In the genomic region with DNA sequence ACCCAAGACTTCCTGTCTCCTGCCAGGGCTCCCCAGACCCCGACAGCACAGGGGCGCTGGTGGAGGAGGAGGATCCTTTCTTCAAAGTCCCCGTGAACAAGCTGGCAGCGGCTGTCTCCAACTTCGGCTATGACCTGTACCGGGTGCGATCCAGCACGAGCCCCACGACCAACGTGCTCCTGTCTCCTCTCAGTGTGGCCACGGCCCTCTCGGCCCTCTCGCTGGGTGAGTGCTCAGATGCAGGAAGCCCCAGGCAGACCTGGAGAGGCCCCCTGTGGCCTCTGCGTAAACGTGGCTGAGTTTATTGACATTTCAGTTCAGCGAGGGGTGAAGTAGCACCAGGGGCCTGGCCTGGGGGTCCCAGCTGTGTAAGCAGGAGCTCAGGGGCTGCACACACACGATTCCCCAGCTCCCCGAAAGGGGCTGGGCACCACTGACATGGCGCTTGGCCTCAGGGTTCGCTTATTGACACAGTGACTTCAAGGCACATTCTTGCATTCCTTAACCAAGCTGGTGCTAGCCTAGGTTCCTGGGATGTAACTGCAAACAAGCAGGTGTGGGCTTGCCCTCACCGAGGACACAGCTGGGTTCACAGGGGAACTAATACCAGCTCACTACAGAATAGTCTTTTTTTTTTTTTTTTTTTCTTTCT, we compare ENCODE assay signal across 8 cellular contexts. TPM values are rescaled to one million over a fixed set of nuclear protein-coding genes. Genes with fewer than 3 reads are reported as not detected.
DNase-seq lines count a peak whose midpoint lies in the region; ATAC-seq and TF ChIP-seq lines count a peak whose summit lies in the region.

No MANE protein-coding gene starts in this region.

- H3K4me2 ChIP-seq in PC-3 (ENCODE audit: low read length): no peak overlapping the region

- H3K4me1 ChIP-seq in PC-3 (ENCODE audit: insufficient read depth, low read length): no peaks in the 10 kb centered on the region
- H3K4me1 ChIP-seq in gastrocnemius medialis: peaks cover 51 to 61% of the 10 kb centered on the region in 2 donors
- peaks cover 0 to 18% (median 11%) of the 10 kb centered on the region in 4 donors for H3K4me1 ChIP-seq in tibial artery

- H3K9me2 ChIP-seq in PC-3 (replicated peaks; ENCODE audit: low read length): no peaks in the 10 kb centered on the region

- intact Hi-C loops in PC-3 (cut with micrococcal nuclease): no loop called here
- intact Hi-C loops in gastrocnemius medialis (cut with DNase I; ENCODE audit: low total_unique reads): no loop called here
- intact Hi-C loops in tibial artery (cut with DNase I; ENCODE audit: low total_unique reads): no loop called here

- H3K9me3 ChIP-seq in PC-3 (ENCODE audit: low read length) (no peaks in the 10 kb centered on the region), gastrocnemius medialis (no peaks in the 10 kb centered on the region), tibial artery (no peaks in the 10 kb centered on the region)

- no peak overlapping the region for H3K9ac ChIP-seq in PC-3 (ENCODE audit: low read length)

- H4K20me1 ChIP-seq in PC-3 (ENCODE audit: low read length): no peaks in the 10 kb centered on the region

- in situ Hi-C loops in gastrocnemius medialis (cut with MboI; ENCODE audit: low sequenced_read_pairs in 4 of 4): loop anchor here in 1 of 4 donors (10.0 kb wide), 1 partner anchor 45 kb away; a partner anchor contains a TSS

- CTCF ChIA-PET in HEK293T (lab: Yijun Ruan, JAX): interaction anchor here (1.1 kb wide), 1 partner anchor 55 kb away, joined by 3 read pairs; no protein-coding TSS in a partner anchor
- CTCF ChIA-PET in PC-3 (lab: Charles Lee): no interaction called here

- H3K36me3 ChIP-seq in PC-3 (ENCODE audit: low read depth, low read length) (no peaks in the 10 kb centered on the region), gastrocnemius medialis (peaks cover 0 to 33% of the 10 kb centered on the region in 2 donors), tibial artery (peaks cover 0 to 6% (median 0%) of the 10 kb centered on the region in 3 donors)

- TF ChIP-seq POLR2A in gastrocnemius medialis (IDR thresholded peaks at IDR 0.05): no peak

- H2AFZ ChIP-seq in PC-3 (ENCODE audit: low read length): no peak overlapping the region

- no TSS peak for BruUV-seq in PC-3 (replicated peaks; lab: Mats Ljungman, UMichigan)

- no peaks in the 10 kb centered on the region for H3K79me2 ChIP-seq in PC-3 (ENCODE audit: low read length)

- TF ChIP-seq CTCF in PC-3 (conservative IDR thresholded peaks at IDR 0.05; ENCODE audit: low read depth, low read length): no peak
- no peak for TF ChIP-seq CTCF in gastrocnemius medialis (IDR thresholded peaks at IDR 0.05 in 4 of 5, conservative IDR thresholded peaks at IDR 0.05 in 1 of 5)
- TF ChIP-seq CTCF in tibial artery (IDR thresholded peaks at IDR 0.05): no peak

- ATAC-seq in PC-3 (peak; percentile 29; the same call in 1 of the 2 replicates), gastrocnemius medialis (no peak), GM18520 (IDR thresholded peaks at IDR 0.05; ENCODE audit: unreplicated experiment) (no peak)

- POLR2A ChIA-PET in HEK293T (lab: Yijun Ruan, JAX): interaction anchor here (0.6 to 1.5 kb wide), 2 partner anchors 8 to 45 kb away, joined by 3 to 4 read pairs; a partner anchor contains a TSS
- POLR2A ChIA-PET in PC-3 (lab: Charles Lee; ENCODE audit: unreplicated experiment): no interaction called here

- DNase-seq in HEK293T (ENCODE audit: extremely low spot score): peak; percentile 48
- peak; percentile 17 for DNase-seq in PC-3
- peak; percentile 96 for DNase-seq in epithelial cell of prostate (ENCODE audit: low read depth, low spot score)
- DNase-seq in gastrocnemius medialis: no peak
- no peak for DNase-seq in T1000 (lab: John Stamatoyannopoulos, UW)
- DNase-seq in tibial artery: no peak
- DNase-seq in HCEC 1CT: no peak

- no peaks in the 10 kb centered on the region for H3K27me3 ChIP-seq in PC-3 (ENCODE audit: low read length)
- H3K27me3 ChIP-seq in gastrocnemius medialis: no peaks in the 10 kb centered on the region
- H3K27me3 ChIP-seq in tibial artery: peaks cover 0 to 6% of the 10 kb centered on the region in 2 donors

- H3F3A ChIP-seq in PC-3 (ENCODE audit: low read length, unreplicated experiment): no peaks in the 10 kb centered on the region

- H3K4me3 ChIP-seq in PC-3 (ENCODE audit: low read length) (no peak overlapping the region), gastrocnemius medialis (no peak overlapping the region), tibial artery (no peak overlapping the region)

- H3K27ac ChIP-seq in PC-3 (ENCODE audit: low read length): no peak overlapping the region
- peak overlapping the region; percentile 90 for H3K27ac ChIP-seq in epithelial cell of prostate
- H3K27ac ChIP-seq in gastrocnemius medialis: peak overlapping the region; percentile 97 to 100 (median 98)
- no peak overlapping the region for H3K27ac ChIP-seq in tibial artery

TF ChIP-seq in HEK293T, 16 proteins besides CTCF, POLR2A, EP300 and RAD21:
- no peak for TF ChIP-seq FOXK2 (IDR thresholded peaks at IDR 0.05)
- TF ChIP-seq SP1 (IDR thresholded peaks at IDR 0.05): no peak
- TF ChIP-seq FOXA1 (IDR thresholded peaks at IDR 0.05): no peak
- TF ChIP-seq NFRKB (IDR thresholded peaks at IDR 0.05): no peak
- 0 out of 2 replicates have a peak, but pooled peaks have one; percentile 9 for TF ChIP-seq ELF4 (IDR thresholded peaks at IDR 0.05)
- TF ChIP-seq ZNF384 (IDR thresholded peaks at IDR 0.05): peak; percentile 75; the same call in 1 of the 2 replicates

RNA-seq across cellular contexts. Expression of a gene that starts 8.1 kb away (rescaled TPM):
- total RNA-seq in PC-3 (2014; rRNA removed) (1.7 TPM in 1 of 2 replicates, not detected in the other), gastrocnemius medialis (100 to 1,000 TPM; 554 to 698 (median 631) TPM)

RNA-seq across cellular contexts. Expression of a gene that starts 27.3 kb away (rescaled TPM):
- 2.2 and 2.5 TPM in 2 replicates for total RNA-seq in PC-3 (2014; rRNA removed)
- total RNA-seq in gastrocnemius medialis: 1 to 10 TPM in 3 of 4 donors, under 1 TPM in 1; 0.85 to 6.4 (median 4.3) TPM

RNA-seq across cellular contexts. Expression of a gene that starts 45.4 kb away (rescaled TPM):
- 14.6 and 16.4 TPM in 2 replicates for total RNA-seq in PC-3 (2014; rRNA removed)
- total RNA-seq in gastrocnemius medialis: 10 to 100 TPM; 22.3 to 61.1 (median 42.7) TPM

RNA-seq across cellular contexts. Expression of a gene that starts 59.8 kb away (rescaled TPM):
- total RNA-seq in PC-3 (2014; rRNA removed) (8.1 and 9.3 TPM in 2 replicates), gastrocnemius medialis (10 to 100 TPM; 15.1 to 18.1 (median 16.7) TPM)

RNA-seq across cellular contexts. Expression of a gene that starts 59.8 kb away (rescaled TPM):
- total RNA-seq in PC-3 (2014; rRNA removed) (0.63 and 0.77 TPM in 2 replicates), gastrocnemius medialis (under 1 TPM; 0.66 to 0.95 (median 0.85) TPM)

Comparison
In these comparisons a context has a peak if more than half of its experiments do, and no peak if none do; other contexts are left out.
1. DNase-seq: peak in HEK293T (single experiment), PC-3 (single experiment) and epithelial cell of prostate (single experiment); none in gastrocnemius medialis (0 of 2), T1000 (single experiment), tibial artery (0 of 2) and HCEC 1CT (single experiment).
2. H3K27ac ChIP-seq: peak in epithelial cell of prostate (single experiment) and gastrocnemius medialis (4 of 4); none in PC-3 (single experiment) and tibial artery (0 of 2).
3. RNA of a gene that starts 8.1 kb away (total RNA-seq): 554 to 698 TPM in gastrocnemius medialis; 1.7 TPM in PC-3; every median in the first group is over 100 times any median in the second.